Comparison of ENCODE assay signal across 13 cellular contexts in genomic region chr11:32105871-32106312, GRCh38. TPM values are rescaled to one million over a fixed set of nuclear protein-coding genes. Genes with fewer than 3 reads are reported as not detected.
DNase-seq lines count a peak whose midpoint lies in the region; ATAC-seq and TF ChIP-seq lines count a peak whose summit lies in the region.
"Had no signal": no experiment of that assay in that cellular context is flagged by ENCODE, and none has a peak within 500 bp of the region (broad histone marks: within the 10 kb centered on the region; RNA-seq: fewer than 3 reads in every experiment).

No MANE protein-coding gene starts in this region.

- no peaks in the 10 kb centered on the region for H3K9me3 Mint-ChIP-seq in mesothelial cell of epicardium
- H3K9me3 Mint-ChIP-seq: activated CD4-positive, alpha-beta T cell treated with anti-CD3 and anti-CD28 coated beads, Interleukin-2, amount 10 ng/mL, durations not matched to agents 24 days and 14 days; nephron had no signal

- CTCF ChIA-PET in OCI-LY7 (lab: Charles Lee; ENCODE audit: unreplicated experiment), result no interaction called here

- H3K4me3 Mint-ChIP-seq in mesothelial cell of epicardium, result no peak overlapping the region
- H3K4me3 Mint-ChIP-seq: activated CD4-positive, alpha-beta T cell treated with anti-CD3 and anti-CD28 coated beads, Interleukin-2, amount 10 ng/mL, durations not matched to agents 24 days and 14 days; nephron had no signal

- H3K36me3 ChIP-seq in GM06990 (ENCODE audit: control insufficient read depth, insufficient read depth, low read length) (peaks cover 5% of the 10 kb centered on the region), OCI-LY7 (ENCODE audit: insufficient read depth, low read length) (no peaks in the 10 kb centered on the region), testis (ENCODE audit: low read depth, missing control alignments) (no peaks in the 10 kb centered on the region), heart right ventricle (peaks cover 0 to 54% (median 5%) of the 10 kb centered on the region in 9 donors)

- H2AFZ ChIP-seq in OCI-LY7 (ENCODE audit: low read length), result no peak overlapping the region

- H3K4me3 ChIP-seq in GM06990 (replicated peaks; ENCODE audit: low read depth, low read length) (peak overlapping the region; percentile 58), OCI-LY7 (ENCODE audit: low read depth, low read length, poor library complexity, severe bottlenecking) (no peak overlapping the region), testis (no peak overlapping the region), heart right ventricle (no peak overlapping the region)
- H3K4me3 ChIP-seq: SJSA1 had no signal

- H3K4me2 ChIP-seq in OCI-LY7 (ENCODE audit: low read length), result no peak overlapping the region

- TF ChIP-seq POLR2A in testis (IDR thresholded peaks at IDR 0.05), result no peak

- H3K27ac ChIP-seq in OCI-LY7 (ENCODE audit: low read depth, low read length, poor library complexity, severe bottlenecking) (no peak overlapping the region), testis (no peak overlapping the region), heart right ventricle (no peak overlapping the region)
- H3K27ac ChIP-seq: SJSA1 had no signal

- peaks cover 31% of the 10 kb centered on the region for H3K36me3 Mint-ChIP-seq in mesothelial cell of epicardium

- H3K9me3 ChIP-seq in OCI-LY7 (ENCODE audit: low read length) (no peaks in the 10 kb centered on the region), testis (no peaks in the 10 kb centered on the region), heart right ventricle (no peaks in the 10 kb centered on the region)
- H3K9me3 ChIP-seq: SJSA1 had no signal

- no peaks in the 10 kb centered on the region for H3K4me1 Mint-ChIP-seq in mesothelial cell of epicardium

- H4K20me1 ChIP-seq in OCI-LY7 (ENCODE audit: insufficient read depth, low read length), result no peaks in the 10 kb centered on the region

- no peaks in the 10 kb centered on the region for H3K9me2 ChIP-seq in OCI-LY7 (ENCODE audit: insufficient read depth, low read length)

- H3K27me3 ChIP-seq in GM06990 (replicated peaks; ENCODE audit: control insufficient read depth, insufficient read depth, low read length), result no peaks in the 10 kb centered on the region
- no peaks in the 10 kb centered on the region for H3K27me3 ChIP-seq in testis
- H3K27me3 ChIP-seq in heart right ventricle, result no peaks in the 10 kb centered on the region

- intact Hi-C loops in OCI-LY7 (cut with micrococcal nuclease; ENCODE audit: unreplicated experiment) (no loop called here), testis (cut with DNase I; ENCODE audit: low total_unique reads) (no loop called here), heart right ventricle (cut with DNase I) (no loop called here)

- no peaks in the 10 kb centered on the region for H3K27me3 Mint-ChIP-seq in mesothelial cell of epicardium (ENCODE audit: low read depth)
- H3K27me3 Mint-ChIP-seq: activated CD4-positive, alpha-beta T cell treated with anti-CD3 and anti-CD28 coated beads, Interleukin-2, amount 10 ng/mL, durations not matched to agents 24 days and 14 days had no signal

- no peaks in the 10 kb centered on the region for H3K79me2 ChIP-seq in OCI-LY7 (ENCODE audit: insufficient read depth, low read depth, low read length)

- WGBS in testis, 2 donors, result 86% methylated on average over 6 of the region's 6 CpGs
- 92% methylated on average over 6 of the region's 6 CpGs for WGBS in heart right ventricle, 2 donors

- H3K4me1 ChIP-seq in OCI-LY7 (ENCODE audit: insufficient read depth, low read length, poor library complexity, severe bottlenecking) (peaks cover 4% of the 10 kb centered on the region), testis (no peaks in the 10 kb centered on the region), heart right ventricle (peaks cover 0 to 20% (median 7%) of the 10 kb centered on the region in 9 donors)

- peak; percentile 69 for DNase-seq in GM06990 (ENCODE audit: extremely low read depth, insufficient read length)
- no peak for DNase-seq in OCI-LY7 (ENCODE audit: low spot score)
- no peak for DNase-seq in testis
- no peak for DNase-seq in heart right ventricle
- DNase-seq in mesothelial cell of epicardium (ENCODE audit: low spot score in 2 of 2, unreplicated experiment in 2 of 2), result no peak
- DNase-seq: activated CD4-positive, alpha-beta T cell treated with anti-CD3 and anti-CD28 coated beads, Interleukin-2, amount 10 ng/mL, durations not matched to agents 24 days and 14 days; islet precursor cell; NCI-H446 treated with DMSO at 0.1 percent for 48 hours had no signal

- H3K27ac Mint-ChIP-seq in mesothelial cell of epicardium, result no peak overlapping the region
- H3K27ac Mint-ChIP-seq: activated CD4-positive, alpha-beta T cell treated with anti-CD3 and anti-CD28 coated beads, Interleukin-2, amount 10 ng/mL, durations not matched to agents 24 days and 14 days; nephron had no signal

- no TSS peak for BruUV-seq in OCI-LY7 (replicated peaks; lab: Mats Ljungman, UMichigan)

- peak; percentile 56 for ATAC-seq in GM19043 (IDR thresholded peaks at IDR 0.05; ENCODE audit: low read depth, unreplicated experiment)
- peak; percentile 89 for ATAC-seq in HG02588 (IDR thresholded peaks at IDR 0.05; ENCODE audit: unreplicated experiment)
- ATAC-seq in HG03378 (IDR thresholded peaks at IDR 0.05; ENCODE audit: unreplicated experiment), result peak; percentile 78
- no peak for ATAC-seq in heart right ventricle

- POLR2A ChIA-PET in OCI-LY7 (lab: Charles Lee), result no interaction called here

- TF ChIP-seq CTCF in GM06990 (IDR thresholded peaks at IDR 0.05; ENCODE audit: insufficient read depth, low read length, poor library complexity, severe bottlenecking), result no peak
- no peak for TF ChIP-seq CTCF in OCI-LY7 (conservative IDR thresholded peaks at IDR 0.05; ENCODE audit: low read length)
- TF ChIP-seq CTCF in testis (IDR thresholded peaks at IDR 0.05), result no peak
- no peak for TF ChIP-seq CTCF in heart right ventricle (IDR thresholded peaks at IDR 0.05)
- TF ChIP-seq CTCF in mesothelial cell of epicardium (IDR thresholded peaks at IDR 0.05; ENCODE audit: unreplicated experiment), result no peak

RNA-seq across cellular contexts. Expression of gene RCN1, which starts 15.0 kb away (rescaled TPM):
- not detected in 2 replicates for total RNA-seq in OCI-LY7 (2014; rRNA removed; shearing (Covaris generic))
- 0.74 TPM in 1 of 2 replicates, not detected in the other for total RNA-seq in OCI-LY7 (2022)
- 10 to 100 TPM; 44.4 to 47.3 TPM for total RNA-seq in testis
- polyA plus RNA-seq in testis (ENCODE audit: insufficient read depth, low read depth, low replicate concordance), result 82.6 TPM
- total RNA-seq in heart right ventricle, result 10 to 100 TPM in 9 of 10 donors, 1 to 10 TPM in 1; 9.7 to 60.4 (median 19.2) TPM
- polyA plus RNA-seq in heart right ventricle, result 10 to 100 TPM; 41.4 to 45.6 TPM
- total RNA-seq in mesothelial cell of epicardium, result 183 to 190 TPM (median 189 TPM) in 3 replicates

Comparison
In these comparisons a context has a peak if more than half of its experiments do, and no peak if none do; other contexts are left out.
1. ATAC-seq: peak in GM19043 (single experiment), HG02588 (single experiment) and HG03378 (single experiment); none in heart right ventricle (0 of 8).
2. RNA of gene RCN1, which starts 15.0 kb away (total RNA-seq): 183 to 190 TPM in mesothelial cell of epicardium, 44.4 to 47.3 TPM in testis and 9.7 to 60.4 TPM in heart right ventricle; 0.74 TPM in OCI-LY7; every median in the first group is over 4 times any median in the second.